ENCODE assay signal across 24 cellular contexts in genomic region chr4:22778547-22779163, GRCh38.
DNase-seq lines count a peak whose midpoint lies in the region; ATAC-seq, FAIRE-seq and TF ChIP-seq lines count a peak whose summit lies in the region.
"Had no signal": no experiment of that assay in that cellular context is flagged by ENCODE, and none has a peak within 500 bp of the region (broad histone marks: within the 10 kb centered on the region; RNA-seq: fewer than 3 reads in every experiment).

No MANE protein-coding gene starts in this region.

- TF ChIP-seq CTCF in WERI-Rb-1 (IDR thresholded peaks at IDR 0.05; ENCODE audit: low read depth, low read length) (no peak), lower lobe of right lung (IDR thresholded peaks at IDR 0.05) (no peak), upper lobe of right lung (IDR thresholded peaks at IDR 0.05) (no peak), tibial nerve (IDR thresholded peaks at IDR 0.05) (no peak)

- peak; percentile 26 for ATAC-seq in stimulated activated naive CD8-positive, alpha-beta T cell treated with anti-CD3 and anti-CD28 coated beads, Interleukin-15, amount 100 ng/mL, for 72 hours
- ATAC-seq in stimulated activated naive CD8-positive, alpha-beta T cell treated with anti-CD3 and anti-CD28 coated beads, Interleukin-15, Interleukin-2, amounts not matched to agents 100 U/mL and 50 U/mL, for 24 hours = no peak
- peak; percentile 26 to 38 for ATAC-seq in lower lobe of right lung
- ATAC-seq in upper lobe of right lung = peak; percentile 47
- ATAC-seq: HCT116 had no signal

- no peak overlapping the region for H3K27ac ChIP-seq in WERI-Rb-1
- no peak overlapping the region for H3K27ac ChIP-seq in lower lobe of right lung
- H3K27ac ChIP-seq in upper lobe of right lung = no peak overlapping the region
- H3K27ac ChIP-seq in tibial nerve = no peak overlapping the region
- H3K27ac ChIP-seq: GM23248, SJSA1 had no signal

- H3K27me3 ChIP-seq in WERI-Rb-1 (ENCODE audit: insufficient read depth, low read depth, severe bottlenecking) (no peaks in the 10 kb centered on the region), lower lobe of right lung (ENCODE audit: low read depth) (no peaks in the 10 kb centered on the region), upper lobe of right lung (no peaks in the 10 kb centered on the region), tibial nerve (no peaks in the 10 kb centered on the region)
- H3K27me3 ChIP-seq: SJSA1 had no signal

- no peaks in the 10 kb centered on the region for H3K27me3 Mint-ChIP-seq in stimulated activated naive CD8-positive, alpha-beta T cell treated with anti-CD3 and anti-CD28 coated beads, Interleukin-15, amount 100 ng/mL, for 72 hours
- H3K27me3 Mint-ChIP-seq: CD4-positive, CD25-positive, alpha-beta regulatory T cell had no signal

- WGBS in tibial nerve, 2 donors = 94 to 96% methylated on average over 11 to 12 of the region's 37 CpGs

- no peak overlapping the region for H3K27ac Mint-ChIP-seq in stimulated activated naive CD8-positive, alpha-beta T cell treated with anti-CD3 and anti-CD28 coated beads, Interleukin-15, amount 100 ng/mL, for 72 hours

- FAIRE-seq in HTR-8/SVneo (lab: Jason Lieb, UNC) = no peak
- FAIRE-seq: GM18507 had no signal

- H3K4me3 Mint-ChIP-seq in stimulated activated naive CD8-positive, alpha-beta T cell treated with anti-CD3 and anti-CD28 coated beads, Interleukin-15, amount 100 ng/mL, for 72 hours = no peak overlapping the region

- peaks cover 6 to 8% of the 10 kb centered on the region in 2 donors for H3K9me3 Mint-ChIP-seq in stimulated activated naive CD8-positive, alpha-beta T cell treated with anti-CD3 and anti-CD28 coated beads, Interleukin-15, amount 100 ng/mL, for 72 hours

- TF ChIP-seq POLR2A in tibial nerve (IDR thresholded peaks at IDR 0.05) = no peak

- H3K4me3 ChIP-seq in WERI-Rb-1 (ENCODE audit: low read depth, low read length) (no peak overlapping the region), lower lobe of right lung (no peak overlapping the region), upper lobe of right lung (no peak overlapping the region), tibial nerve (no peak overlapping the region)
- H3K4me3 ChIP-seq: GM23248, SJSA1 had no signal

- DNase-seq in stimulated activated naive CD8-positive, alpha-beta T cell treated with anti-CD3 and anti-CD28 coated beads, Interleukin-15, amount 100 ng/mL, for 72 hours = no peak
- DNase-seq in stimulated activated naive CD8-positive, alpha-beta T cell treated with anti-CD3 and anti-CD28 coated beads, Interleukin-15, Interleukin-2, amounts not matched to agents 100 U/mL and 50 U/mL, for 24 hours = no peak
- peak; percentile 9 for DNase-seq in WERI-Rb-1
- peak; percentile 43 for DNase-seq in lower lobe of right lung
- DNase-seq in upper lobe of right lung = no peak
- no peak for DNase-seq in tibial nerve (ENCODE audit: low spot score in 2 of 2)
- no peak for DNase-seq in HTR-8/SVneo (ENCODE audit: insufficient read length, low spot score)
- DNase-seq in HT-29 (ENCODE audit: low spot score) = no peak
- DNase-seq: CD4-positive, CD25-positive, alpha-beta regulatory T cell; DMS153; DND-41; GM23248; KBM-7; MV-4-11; NCI-H1105; NCI-H1436 treated with DMSO at 0.1 percent for 48 hours; NCI-H187 treated with DMSO at 0.1 percent for 48 hours; NCI-H2107; NCI-H446; NCI-H524 treated with DMSO at 0.1 percent for 48 hours; NCI-H774 had no signal

- intact Hi-C loops in lower lobe of right lung (cut with DNase I) (no loop called here), upper lobe of right lung (cut with DNase I) (no loop called here)

- no peak for TF ChIP-seq EP300 in tibial nerve (IDR thresholded peaks at IDR 0.05)

- no peaks in the 10 kb centered on the region for H3K9me3 ChIP-seq in WERI-Rb-1 (ENCODE audit: severe bottlenecking)
- no peaks in the 10 kb centered on the region for H3K9me3 ChIP-seq in lower lobe of right lung
- H3K9me3 ChIP-seq in upper lobe of right lung = no peaks in the 10 kb centered on the region
- H3K9me3 ChIP-seq in tibial nerve = peaks cover 0 to 7% (median 0%) of the 10 kb centered on the region in 4 donors
- H3K9me3 ChIP-seq: SJSA1 had no signal

- H3K4me1 Mint-ChIP-seq in stimulated activated naive CD8-positive, alpha-beta T cell treated with anti-CD3 and anti-CD28 coated beads, Interleukin-15, amount 100 ng/mL, for 72 hours = no peaks in the 10 kb centered on the region
- H3K4me1 Mint-ChIP-seq: CD4-positive, CD25-positive, alpha-beta regulatory T cell had no signal

- H3K36me3 ChIP-seq in WERI-Rb-1 = no peaks in the 10 kb centered on the region
- H3K36me3 ChIP-seq in lower lobe of right lung = no peaks in the 10 kb centered on the region
- H3K36me3 ChIP-seq in upper lobe of right lung = no peaks in the 10 kb centered on the region
- no peaks in the 10 kb centered on the region for H3K36me3 ChIP-seq in tibial nerve
- H3K36me3 ChIP-seq: SJSA1 had no signal

- H3K4me1 ChIP-seq in lower lobe of right lung (no peaks in the 10 kb centered on the region), upper lobe of right lung (no peaks in the 10 kb centered on the region), tibial nerve (no peaks in the 10 kb centered on the region)
- H3K4me1 ChIP-seq: SJSA1 had no signal

Comparison
In these comparisons a context has a peak if more than half of its experiments do, and no peak if none do; other contexts are left out.
1. DNase-seq: peak in WERI-Rb-1 (single experiment) and lower lobe of right lung (single experiment); none in stimulated activated naive CD8-positive, alpha-beta T cell treated with anti-CD3 and anti-CD28 coated beads, Interleukin-15, amount 100 ng/mL, for 72 hours (0 of 2), stimulated activated naive CD8-positive, alpha-beta T cell treated with anti-CD3 and anti-CD28 coated beads, Interleukin-15, Interleukin-2, amounts not matched to agents 100 U/mL and 50 U/mL, for 24 hours (single experiment), upper lobe of right lung (single experiment), tibial nerve (0 of 2), HTR-8/SVneo (single experiment) and HT-29 (single experiment).